ENCODE assay signal across 8 cellular contexts in the genomic region with DNA sequence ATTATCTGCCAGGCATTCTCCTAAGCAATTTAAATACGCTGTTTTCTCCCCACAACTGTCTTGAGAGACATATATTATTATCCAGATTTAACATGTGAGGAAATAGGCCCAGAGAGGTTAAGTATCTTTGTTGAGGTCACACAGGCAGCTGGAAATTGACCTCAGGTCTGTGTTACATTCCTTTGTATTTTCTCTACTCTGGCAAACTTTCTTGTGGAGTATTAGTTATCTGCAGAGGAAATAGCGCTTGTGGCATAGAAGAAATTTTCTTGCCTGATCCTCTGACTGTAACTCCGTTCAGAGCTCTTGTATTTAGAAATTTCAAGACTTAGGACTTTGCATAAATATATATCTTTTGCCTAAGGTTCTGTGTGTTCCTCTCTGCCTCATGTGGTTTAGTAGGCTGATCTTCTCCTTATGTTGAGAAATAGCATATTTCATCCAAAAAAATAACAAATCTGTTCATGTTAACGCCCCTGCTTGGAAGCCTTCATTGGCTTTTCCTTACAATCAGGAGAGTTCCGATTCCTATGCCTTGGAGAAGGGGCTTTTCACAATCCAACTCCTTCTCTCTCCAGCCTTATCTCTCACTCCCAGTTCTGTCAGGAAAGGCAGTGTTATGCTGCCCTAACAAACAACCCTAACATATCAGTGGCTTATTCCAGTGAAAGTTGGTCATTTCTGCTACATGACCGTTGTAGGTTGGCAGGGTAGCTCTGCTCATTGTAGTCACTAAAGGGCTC. TPM values are rescaled to one million over a fixed set of nuclear protein-coding genes. Genes with fewer than 3 reads are reported as not detected.
DNase-seq lines count a peak whose midpoint lies in the region; ATAC-seq and TF ChIP-seq lines count a peak whose summit lies in the region.

No MANE protein-coding gene starts in this region.

- CTCF ChIA-PET in activated B cell treated with CpG ODN at 0.5 μM for 24 hours (lab: Charles Lee) = interaction anchor here (1.0 to 1.7 kb wide), 4 partner anchors 32 to 913 kb away, joined by 3 to 14 read pairs (median 5); no protein-coding TSS in a partner anchor

- POLR2A ChIA-PET in activated B cell treated with CpG ODN at 0.5 μM for 24 hours (lab: Charles Lee) = interaction anchor here (0.8 to 5.8 kb wide), 18 partner anchors 13 to 911 kb away, joined by 3 to 74 read pairs (median 18); a partner anchor contains a TSS

- no peak for ATAC-seq in activated B cell treated with CpG ODN at 0.5 μM for 24 hours (ENCODE audit: low read depth)
- ATAC-seq in stimulated activated naive CD8-positive, alpha-beta T cell treated with anti-CD3 and anti-CD28 coated beads, Interleukin-15, Interleukin-2, amounts not matched to agents 100 U/mL and 50 U/mL, for 24 hours = no peak

- peaks cover 5% of the 10 kb centered on the region for H3K9me3 Mint-ChIP-seq in activated B cell treated with CpG ODN at 0.5 μM for 24 hours

- H3K4me1 ChIP-seq in skeletal muscle tissue (ENCODE audit: control insufficient read depth in 3 of 3, insufficient read depth in 3 of 3, low read length in 3 of 3) = peaks cover 8 to 24% (median 12%) of the 10 kb centered on the region in 3 donors

- TF ChIP-seq CTCF in activated B cell treated with CpG ODN at 0.5 μM for 24 hours (IDR thresholded peaks at IDR 0.05) (no peak), fibroblast of villous mesenchyme (IDR thresholded peaks at IDR 0.05; ENCODE audit: insufficient read depth, low read depth, low read length) (no peak)

- intact Hi-C loops in activated B cell treated with CpG ODN at 0.5 μM for 24 hours (cut with micrococcal nuclease) = no loop called here

- H3K27me3 ChIP-seq in skeletal muscle tissue (ENCODE audit: control insufficient read depth in 3 of 3, insufficient read depth in 3 of 3, low read length in 3 of 3) = no peaks in the 10 kb centered on the region

- H3K4me1 Mint-ChIP-seq in activated B cell treated with CpG ODN at 0.5 μM for 24 hours = peaks cover 34% of the 10 kb centered on the region

- no peaks in the 10 kb centered on the region for H3K27me3 Mint-ChIP-seq in activated B cell treated with CpG ODN at 0.5 μM for 24 hours

- H3K36me3 ChIP-seq in skeletal muscle tissue (ENCODE audit: control insufficient read depth in 3 of 3, insufficient read depth in 3 of 3, low read length in 3 of 3) = peaks cover 9 to 15% (median 13%) of the 10 kb centered on the region in 3 donors

- H3K36me3 Mint-ChIP-seq in activated B cell treated with CpG ODN at 0.5 μM for 24 hours (ENCODE audit: low read depth) = peaks cover 58% of the 10 kb centered on the region

- peak; percentile 32 for DNase-seq in EL
- DNase-seq in activated B cell treated with CpG ODN at 0.5 μM for 24 hours = no peak
- peak; percentile 93 for DNase-seq in fibroblast of villous mesenchyme (ENCODE audit: low read depth)
- DNase-seq in SK-N-DZ (ENCODE audit: low spot score) = no peak
- no peak for DNase-seq in stimulated activated naive CD8-positive, alpha-beta T cell treated with anti-CD3 and anti-CD28 coated beads, Interleukin-15, Interleukin-2, amounts not matched to agents 100 U/mL and 50 U/mL, for 24 hours
- no peak for DNase-seq in retina
- DNase-seq in DMS 273 treated with DMSO at 0.1 percent for 48 hours (lab: John Stamatoyannopoulos, UW) = no peak

- peak overlapping the region; percentile 8 for H3K4me3 Mint-ChIP-seq in activated B cell treated with CpG ODN at 0.5 μM for 24 hours

- H3K27ac Mint-ChIP-seq in activated B cell treated with CpG ODN at 0.5 μM for 24 hours = peak overlapping the region; percentile 99

- H3K9me3 ChIP-seq in skeletal muscle tissue (ENCODE audit: control insufficient read depth in 3 of 3, low read length in 3 of 3) = no peaks in the 10 kb centered on the region

- H3K4me3 ChIP-seq in fibroblast of villous mesenchyme (ENCODE audit: low read depth, low read length) = peak overlapping the region; percentile 86
- H3K4me3 ChIP-seq in skeletal muscle tissue (ENCODE audit: low read length in 3 of 3) = peak overlapping the region in 1 of 3 donors; percentile 93

- peak overlapping the region in 1 of 3 donors; percentile 100 for H3K9ac ChIP-seq in skeletal muscle tissue (ENCODE audit: low read depth in 1 of 3, low read length in 3 of 3)

- peak overlapping the region; percentile 100 for H3K27ac ChIP-seq in skeletal muscle tissue (ENCODE audit: low read depth, low read length)

RNA-seq across cellular contexts. Expression of a gene that starts 2.5 kb away (rescaled TPM):
- total RNA-seq in activated B cell treated with CpG ODN at 0.5 μM for 24 hours (35.3 and 36.6 TPM in 2 replicates), fibroblast of villous mesenchyme (71.2 and 84.6 TPM in 2 replicates), skeletal muscle tissue (103 TPM)
- polyA plus RNA-seq in SK-N-DZ (2014; cell fraction: cytosol; rRNA removed) = 20.6 and 20.9 TPM in 2 replicates
- 11.6 and 14.7 TPM in 2 replicates for polyA plus RNA-seq in SK-N-DZ (2014; cell fraction: nucleus; rRNA removed)

Comparison
In these comparisons a context has a peak if more than half of its experiments do, and no peak if none do; other contexts are left out.
1. DNase-seq: peak in EL (single experiment) and fibroblast of villous mesenchyme (single experiment); none in activated B cell treated with CpG ODN at 0.5 μM for 24 hours (single experiment), SK-N-DZ (single experiment), stimulated activated naive CD8-positive, alpha-beta T cell treated with anti-CD3 and anti-CD28 coated beads, Interleukin-15, Interleukin-2, amounts not matched to agents 100 U/mL and 50 U/mL, for 24 hours (single experiment), retina (single experiment) and DMS 273 treated with DMSO at 0.1 percent for 48 hours (single experiment).